In the genomic region with DNA sequence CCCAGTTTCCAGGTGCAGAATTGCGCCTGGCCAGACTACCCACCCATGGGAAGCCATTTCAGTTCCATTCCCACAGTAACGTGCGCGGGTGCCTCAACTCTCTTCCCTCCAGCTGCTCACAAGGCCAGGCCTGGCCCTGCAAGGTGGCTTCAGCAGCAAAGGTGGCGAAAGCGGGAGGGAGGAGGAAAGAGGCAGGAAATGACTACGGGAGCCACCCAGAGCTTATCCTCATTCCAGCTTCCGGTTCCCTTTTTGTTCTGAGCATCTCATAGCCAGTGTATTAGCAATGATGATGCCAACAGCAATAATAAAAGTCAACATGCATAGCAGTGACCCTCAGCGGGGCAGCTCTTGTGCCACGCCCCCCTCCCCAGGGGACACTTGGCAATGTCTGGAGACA, we compare ENCODE assay signal across 25 cellular contexts.
DNase-seq lines count a peak whose midpoint lies in the region; ATAC-seq, FAIRE-seq and TF ChIP-seq lines count a peak whose summit lies in the region.
"Had no signal": no experiment of that assay in that cellular context is flagged by ENCODE, and none has a peak within 500 bp of the region (broad histone marks: within the 10 kb centered on the region; RNA-seq: fewer than 3 reads in every experiment).

No MANE protein-coding gene starts in this region.

- no peak overlapping the region for H2BK120ac ChIP-seq in mesendoderm (ENCODE audit: low read depth, low read length)

- no peak overlapping the region for H3K4me3 ChIP-seq in NB4 (ENCODE audit: low read depth, low read length)
- H3K4me3 ChIP-seq in mesendoderm (ENCODE audit: low read length), result no peak overlapping the region
- H3K4me3 ChIP-seq: hepatocyte, PC-9, SK-N-MC, skin epidermis, transverse colon had no signal

- DNase-seq in DMS53 (lab: John Stamatoyannopoulos, UW) (peak; percentile 70), NB4 (ENCODE audit: low read depth) (peak; percentile 57), SKM-1 (lab: John Stamatoyannopoulos, UW; ENCODE audit: unreplicated experiment) (peak; percentile 37), mesendoderm (peak; percentile 38), RCC 7860 (ENCODE audit: low spot score) (no peak), NCI-H2227 (lab: John Stamatoyannopoulos, UW; ENCODE audit: unreplicated experiment) (no peak)
- DNase-seq: activated CD4-positive, alpha-beta T cell treated with anti-CD3 and anti-CD28 coated beads for 36 hours; activated CD8-positive, alpha-beta memory T cell treated with anti-CD3 and anti-CD28 coated beads, Interleukin-2, amount 10 ng/mL, durations not matched to agents 7 days and 5 days; activated naive CD8-positive, alpha-beta T cell treated with anti-CD3 and anti-CD28 coated beads for 36 hours; NCI-H524; PC-9; stimulated activated CD4-positive, alpha-beta T cell treated with anti-CD3 and anti-CD28 coated beads, Interleukin-2, amount 100 ng/mL, for 48 hours; T1000; transverse colon had no signal

- no peak overlapping the region for H2AK5ac ChIP-seq in mesendoderm (ENCODE audit: low read length)

- no peak overlapping the region for H3K27ac ChIP-seq in mesendoderm (ENCODE audit: low read depth, low read length)
- H3K27ac ChIP-seq: hepatocyte, PC-9, SK-N-MC, skin epidermis, transverse colon had no signal

- no peak for ATAC-seq in GM19035 (IDR thresholded peaks at IDR 0.05; ENCODE audit: unreplicated experiment)
- ATAC-seq: activated CD4-positive, alpha-beta T cell treated with anti-CD3 and anti-CD28 coated beads for 36 hours; activated CD8-positive, alpha-beta memory T cell treated with anti-CD3 and anti-CD28 coated beads, Interleukin-2, amount 10 ng/mL, durations not matched to agents 7 days and 5 days; activated T-helper 17 cell treated with anti-CD3 and anti-CD28 coated beads, Interleukin-2, amount 50 U/mL, for 72 hours; HCT116 had no signal

- no peak for FAIRE-seq in RCC 7860 (lab: Jason Lieb, UNC)
- FAIRE-seq: colon, D721Med, endometrium, GM12891, keratinocyte had no signal

- no peak overlapping the region for H3K23ac ChIP-seq in mesendoderm (ENCODE audit: low read length)

- H3K4me1 ChIP-seq in mesendoderm (ENCODE audit: control insufficient read depth, low read depth, low read length), result no peaks in the 10 kb centered on the region
- H3K4me1 ChIP-seq: transverse colon had no signal

- H3K9ac ChIP-seq in mesendoderm (ENCODE audit: low read length), result no peak overlapping the region

- no peak overlapping the region for H4K8ac ChIP-seq in mesendoderm (ENCODE audit: low read depth, low read length)

- no peak overlapping the region for H4K5ac ChIP-seq in mesendoderm (ENCODE audit: low read length)

- H3K36me3 ChIP-seq in mesendoderm (ENCODE audit: control insufficient read depth, insufficient read depth, low read length), result no peaks in the 10 kb centered on the region
- H3K36me3 ChIP-seq: transverse colon had no signal

- no peak overlapping the region for H2BK15ac ChIP-seq in mesendoderm (replicated peaks; ENCODE audit: low read depth)

- H2BK5ac ChIP-seq in mesendoderm (ENCODE audit: low read length), result no peak overlapping the region

- H3K56ac ChIP-seq in mesendoderm (ENCODE audit: low read length), result no peak overlapping the region

- H3K27me3 ChIP-seq in mesendoderm (ENCODE audit: insufficient read depth, low read length, poor library complexity), result no peaks in the 10 kb centered on the region
- H3K27me3 ChIP-seq: hepatocyte, transverse colon had no signal

- TF ChIP-seq POLR2A in NB4 (IDR thresholded peaks at IDR 0.05; ENCODE audit: extremely low read depth, insufficient read length), result no peak

- H3K4me2 ChIP-seq in mesendoderm (ENCODE audit: low read length), result no peak overlapping the region
- H3K4me2 ChIP-seq: hepatocyte, PC-9 had no signal

- H3K4ac ChIP-seq in mesendoderm (ENCODE audit: low read depth, low read length), result no peak overlapping the region

- H3K79me1 ChIP-seq in mesendoderm (ENCODE audit: low read length), result no peaks in the 10 kb centered on the region

- TF ChIP-seq CTCF in NB4 (IDR thresholded peaks at IDR 0.05; ENCODE audit: low read depth, low read length), result no peak

- H3K18ac ChIP-seq in mesendoderm (ENCODE audit: low read length), result no peak overlapping the region

- H3K79me2 ChIP-seq in mesendoderm (ENCODE audit: control insufficient read depth, insufficient read depth, low read length), result no peaks in the 10 kb centered on the region
- H3K79me2 ChIP-seq: hepatocyte had no signal

- no CpG with 5 or more reads among the region's 10 CpGs for WGBS in mesendoderm (ENCODE audit: extremely low coverage, insufficient coverage, low lambda C conversion rate)

Comparison
In these comparisons a context has a peak if more than half of its experiments do, and no peak if none do; other contexts are left out.
1. DNase-seq: peak in DMS53 (single experiment), NB4 (single experiment), SKM-1 (single experiment) and mesendoderm (single experiment); none in RCC 7860 (single experiment) and NCI-H2227 (single experiment).